In the genomic region with DNA sequence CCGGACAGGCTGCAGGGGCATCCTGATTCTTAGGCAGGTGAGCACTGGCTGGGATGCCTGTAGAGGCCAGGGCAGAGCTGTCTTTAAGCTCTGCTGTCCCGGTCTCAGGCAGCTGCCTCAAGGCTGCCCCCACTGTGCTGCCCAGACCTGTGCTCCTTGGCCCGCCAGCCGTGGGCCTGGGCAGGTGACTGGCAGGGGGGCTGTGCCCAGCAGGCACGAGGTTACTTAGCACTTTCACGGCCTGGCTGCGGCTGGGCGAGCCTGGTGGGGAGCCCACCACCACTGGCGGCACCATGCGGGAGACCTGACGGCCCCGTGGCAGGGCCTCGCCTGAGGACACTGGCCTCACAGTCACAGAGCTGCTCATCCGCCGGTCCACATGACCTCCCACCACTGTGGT, we compare ENCODE assay signal across 26 cellular contexts. TPM values are rescaled to one million over a fixed set of nuclear protein-coding genes. Genes with fewer than 3 reads are reported as not detected.
DNase-seq lines count a peak whose midpoint lies in the region; ATAC-seq, FAIRE-seq and TF ChIP-seq lines count a peak whose summit lies in the region.
"Had no signal": no experiment of that assay in that cellular context is flagged by ENCODE, and none has a peak within 500 bp of the region (broad histone marks: within the 10 kb centered on the region; RNA-seq: fewer than 3 reads in every experiment).

No MANE protein-coding gene starts in this region.

- no peak overlapping the region for H4K8ac ChIP-seq in H1 (ENCODE audit: extremely low read depth, insufficient read depth, low read length)

- CTCF ChIA-PET in Panc1 (lab: Charles Lee) = no interaction called here
- CTCF ChIA-PET in H1 (lab: Charles Lee; ENCODE audit: partially characterized antibody) = interaction anchor here (0.6 to 6.6 kb wide), 10 partner anchors 9 to 551 kb away, joined by 3 to 52 read pairs (median 4); no protein-coding TSS in a partner anchor

- 92% methylated on average over 10 of the region's 15 CpGs; no CpG with 5 or more reads in 1 of the 2 experiments for WGBS in H1 (ENCODE audit: extremely low coverage in 1 of 2, insufficient coverage in 1 of 2, insufficient read length in 1 of 2, insufficient replicate concordance in 2 of 2, low coverage in 1 of 2, low lambda C conversion rate in 2 of 2, missing lambda C conversion rate in 1 of 2), 2 experiments
- WGBS in psoas muscle, 3 donors = 82 to 87% (median 86%) methylated on average over 14 to 15 of the region's 15 CpGs

- H3K4ac ChIP-seq in H1 (replicated peaks; ENCODE audit: insufficient read length, low read depth, low read length) = no peak overlapping the region

- H3K27me3 ChIP-seq in GM23338 (ENCODE audit: insufficient read depth) (no peaks in the 10 kb centered on the region), Panc1 (ENCODE audit: control insufficient read depth, insufficient read depth, low read length) (no peaks in the 10 kb centered on the region), H1 (replicated peaks in 1 of 4; ENCODE audit: control insufficient read depth in 3 of 4, extremely low read depth in 1 of 4, insufficient read depth in 3 of 4, low read length in 3 of 4) (no peaks in the 10 kb centered on the region), psoas muscle (ENCODE audit: insufficient read depth in 3 of 3, low read length in 2 of 3) (peaks cover 0 to 9% (median 0%) of the 10 kb centered on the region in 3 donors)

- no peak for TF ChIP-seq POLR2A in H1 (IDR thresholded peaks at IDR 0.05; ENCODE audit: control extremely low read depth in 1 of 2, low read depth in 2 of 2, low read length in 2 of 2)

- H3F3A ChIP-seq in GM23338 (replicated peaks; ENCODE audit: low read depth) = no peaks in the 10 kb centered on the region

- H3K9me3 Mint-ChIP-seq in GM23338 = no peaks in the 10 kb centered on the region
- H3K9me3 Mint-ChIP-seq in stimulated activated effector memory CD8-positive, alpha-beta T cell treated with anti-CD3 and anti-CD28 coated beads, Interleukin-12 subunit alpha, Interleukin-12 subunit beta, amount 100 ng/mL, for 72 hours = no peaks in the 10 kb centered on the region
- H3K9me3 Mint-ChIP-seq: CD4-positive, CD25-positive, alpha-beta regulatory T cell had no signal

- H3K36me3 ChIP-seq in GM23338 (ENCODE audit: insufficient read depth) (no peaks in the 10 kb centered on the region), Panc1 (ENCODE audit: control insufficient read depth, insufficient read depth, low read length) (no peaks in the 10 kb centered on the region), H1 (ENCODE audit: control insufficient read depth in 2 of 4, insufficient read depth in 4 of 4, low read length in 3 of 4) (no peaks in the 10 kb centered on the region), psoas muscle (ENCODE audit: insufficient read depth in 1 of 2, low read depth in 1 of 2) (no peaks in the 10 kb centered on the region)

- no peak for TF ChIP-seq EP300 in H1 (IDR thresholded peaks at IDR 0.05; ENCODE audit: borderline replicate concordance in 1 of 2, low read depth in 2 of 2, low read length in 2 of 2)

- no peak overlapping the region for H2AFZ ChIP-seq in GM23338
- H2AFZ ChIP-seq in H1 (ENCODE audit: low read length) = no peak overlapping the region

- no peak overlapping the region for H3K23ac ChIP-seq in H1 (ENCODE audit: insufficient read length)

- H3K9ac ChIP-seq in H1 (replicated peaks in 1 of 4; ENCODE audit: extremely low read depth in 1 of 4, low read depth in 3 of 4, low read length in 3 of 4) = no peak overlapping the region

- peaks cover 20% of the 10 kb centered on the region for H3K27me3 Mint-ChIP-seq in GM23338 (ENCODE audit: insufficient read depth, low read depth, poor library complexity)
- H3K27me3 Mint-ChIP-seq: CD4-positive, CD25-positive, alpha-beta regulatory T cell had no signal

- no peaks in the 10 kb centered on the region for H3K9me2 ChIP-seq in GM23338 (ENCODE audit: insufficient read depth)

- no peak for DNase-seq in GM23338 (ENCODE audit: low spot score)
- no peak for DNase-seq in Panc1 (ENCODE audit: low read depth, low spot score)
- no peak for DNase-seq in H1 (ENCODE audit: low read depth in 1 of 2, low spot score in 2 of 2)
- DNase-seq in stimulated activated effector memory CD8-positive, alpha-beta T cell treated with anti-CD3 and anti-CD28 coated beads, Interleukin-12 subunit alpha, Interleukin-12 subunit beta, amount 100 ng/mL, for 72 hours (ENCODE audit: low spot score in 2 of 2) = no peak
- no peak for DNase-seq in psoas muscle
- DNase-seq: CD4-positive, CD25-positive, alpha-beta regulatory T cell; GOT3; KBM-7; NCI-H1105; NCI-H1436 treated with DMSO at 0.1 percent for 48 hours; NCI-H1930; NCI-H2107; NCI-H446; NCI-H526; SHP77 treated with DMSO at 0.1 percent for 48 hours; SW 1271 had no signal

- H3K4me3 ChIP-seq in GM23338 (no peak overlapping the region), Panc1 (ENCODE audit: low read depth in 2 of 2, low read length in 2 of 2) (no peak overlapping the region), H1 (ENCODE audit: extremely low read depth in 1 of 4, insufficient read depth in 2 of 4, low read depth in 3 of 4, low read length in 4 of 4) (no peak overlapping the region), psoas muscle (no peak overlapping the region)

- H2BK12ac ChIP-seq in H1 (ENCODE audit: low read depth, low read length) = no peak overlapping the region

- no peaks in the 10 kb centered on the region for H3K36me3 Mint-ChIP-seq in GM23338 (ENCODE audit: low read depth)
- H3K36me3 Mint-ChIP-seq in stimulated activated effector memory CD8-positive, alpha-beta T cell treated with anti-CD3 and anti-CD28 coated beads, Interleukin-12 subunit alpha, Interleukin-12 subunit beta, amount 100 ng/mL, for 72 hours = no peaks in the 10 kb centered on the region
- H3K36me3 Mint-ChIP-seq: CD4-positive, CD25-positive, alpha-beta regulatory T cell had no signal

- peak overlapping the region; percentile 27 for H4K91ac ChIP-seq in H1 (replicated peaks; ENCODE audit: insufficient read length, low read length)

- in situ Hi-C loops in Panc1 (cut with HindIII; ENCODE audit: low pct_unique_long_range_greater_than_20kb, low sequenced_read_pairs) = no loop called here

- no peak overlapping the region for H3K18ac ChIP-seq in H1 (ENCODE audit: extremely low read depth, low read length)

- peak; percentile 47; the same call in 2 of the 3 replicates for ATAC-seq in GM23338
- ATAC-seq in Panc1 = peak; percentile 59
- ATAC-seq in stimulated activated effector memory CD8-positive, alpha-beta T cell treated with anti-CD3 and anti-CD28 coated beads, Interleukin-12 subunit alpha, Interleukin-12 subunit beta, amount 100 ng/mL, for 72 hours = peak; percentile 34
- ATAC-seq in psoas muscle = no peak
- no peak for ATAC-seq in GM21360 (IDR thresholded peaks at IDR 0.05; ENCODE audit: unreplicated experiment)
- no peak for ATAC-seq in GM18517 (IDR thresholded peaks at IDR 0.05; ENCODE audit: unreplicated experiment)

- no peak overlapping the region for H3K27ac ChIP-seq in GM23338 (ENCODE audit: low read depth)
- no peak overlapping the region for H3K27ac ChIP-seq in Panc1 (ENCODE audit: low read length)
- no peak overlapping the region for H3K27ac ChIP-seq in H1 (ENCODE audit: low read depth, low read length)
- no peak overlapping the region for H3K27ac ChIP-seq in psoas muscle
- H3K27ac ChIP-seq: RWPE1 had no signal

- H3K4me3 Mint-ChIP-seq in GM23338 = no peak overlapping the region
- H3K4me3 Mint-ChIP-seq in stimulated activated effector memory CD8-positive, alpha-beta T cell treated with anti-CD3 and anti-CD28 coated beads, Interleukin-12 subunit alpha, Interleukin-12 subunit beta, amount 100 ng/mL, for 72 hours = no peak overlapping the region
- H3K4me3 Mint-ChIP-seq: CD4-positive, CD25-positive, alpha-beta regulatory T cell had no signal

- H3K79me2 ChIP-seq in GM23338 (replicated peaks; ENCODE audit: insufficient read depth) = no peaks in the 10 kb centered on the region
- no peaks in the 10 kb centered on the region for H3K79me2 ChIP-seq in H1 (ENCODE audit: control insufficient read depth in 1 of 2, insufficient read depth in 2 of 2, low read length in 2 of 2)

- TF ChIP-seq RAD21 in H1 (IDR thresholded peaks at IDR 0.05 in 1 of 2, conservative IDR thresholded peaks at IDR 0.05 in 1 of 2; ENCODE audit: low read depth in 2 of 2, low read length in 2 of 2) = no peak

- H3K79me1 ChIP-seq in H1 (ENCODE audit: low read depth, low read length) = no peaks in the 10 kb centered on the region

- no peak overlapping the region for H3K14ac ChIP-seq in H1 (ENCODE audit: insufficient read length)

- no peak overlapping the region for H2BK20ac ChIP-seq in H1 (ENCODE audit: low read length)

- no peaks in the 10 kb centered on the region for H4K20me1 ChIP-seq in GM23338 (replicated peaks; ENCODE audit: insufficient read depth)
- no peaks in the 10 kb centered on the region for H4K20me1 ChIP-seq in H1 (replicated peaks in 1 of 2; ENCODE audit: control insufficient read depth in 1 of 2, insufficient read depth in 2 of 2, low read length in 2 of 2)

- no TSS peak for BruUV-seq in Panc1 (replicated peaks; lab: Mats Ljungman, UMichigan)

- H2BK15ac ChIP-seq in H1 (ENCODE audit: low read length) = no peak overlapping the region

- H3K4me2 ChIP-seq in GM23338 (no peak overlapping the region), H1 (ENCODE audit: insufficient read depth in 1 of 2, low read depth in 2 of 2, low read length in 2 of 2) (no peak overlapping the region)

- H3K9me3 ChIP-seq in Panc1 (ENCODE audit: control insufficient read depth, insufficient read depth, low read depth, low read length) (no peaks in the 10 kb centered on the region), H1 (ENCODE audit: insufficient read depth in 2 of 2, low read depth in 1 of 2, low read length in 1 of 2) (no peaks in the 10 kb centered on the region), psoas muscle (no peaks in the 10 kb centered on the region)

- TF ChIP-seq CTCF in GM23338 (conservative IDR thresholded peaks at IDR 0.05; ENCODE audit: low read depth in 2 of 2) (no peak), Panc1 (IDR thresholded peaks at IDR 0.05) (no peak), H1 (IDR thresholded peaks at IDR 0.05; ENCODE audit: control extremely low read depth in 1 of 3, insufficient read depth in 1 of 3, low read depth in 1 of 3, low read length in 3 of 3) (no peak), psoas muscle (IDR thresholded peaks at IDR 0.05) (no peak)

- POLR2A ChIA-PET in Panc1 (lab: Charles Lee) (no interaction called here), H1 (lab: Charles Lee; ENCODE audit: partially characterized antibody) (interaction anchor here (0.9 to 6.3 kb wide), 4 partner anchors 9 to 67 kb away, joined by 3 to 44 read pairs (median 12); partner anchors contain the start of gene LIN28A)

- intact Hi-C loops in Panc1 (cut with micrococcal nuclease; ENCODE audit: unreplicated experiment) = no loop called here
- intact Hi-C loops in psoas muscle (cut with DNase I) = no loop called here

- FAIRE-seq in H1 (lab: Jason Lieb, UNC) = no peak
- FAIRE-seq: D721Med had no signal

- no peaks in the 10 kb centered on the region for H3K23me2 ChIP-seq in H1 (ENCODE audit: low read depth, low read length)

- H3K4me1 ChIP-seq in GM23338 (ENCODE audit: insufficient read depth) (peaks cover 9% of the 10 kb centered on the region), Panc1 (ENCODE audit: control insufficient read depth, insufficient read depth, low read length) (peaks cover 5% of the 10 kb centered on the region), H1 (replicated peaks in 1 of 4; ENCODE audit: control insufficient read depth in 3 of 4, insufficient read depth in 4 of 4, low read length in 3 of 4) (peaks cover 2 to 8% (median 5%) of the 10 kb centered on the region in 4 experiments), psoas muscle (no peaks in the 10 kb centered on the region)

- H3K27ac Mint-ChIP-seq in GM23338 = no peak overlapping the region
- H3K27ac Mint-ChIP-seq in stimulated activated effector memory CD8-positive, alpha-beta T cell treated with anti-CD3 and anti-CD28 coated beads, Interleukin-12 subunit alpha, Interleukin-12 subunit beta, amount 100 ng/mL, for 72 hours = peak overlapping the region; percentile 79

- H3K4me1 Mint-ChIP-seq in GM23338 = peaks cover 12% of the 10 kb centered on the region
- H3K4me1 Mint-ChIP-seq in stimulated activated effector memory CD8-positive, alpha-beta T cell treated with anti-CD3 and anti-CD28 coated beads, Interleukin-12 subunit alpha, Interleukin-12 subunit beta, amount 100 ng/mL, for 72 hours = no peaks in the 10 kb centered on the region
- H3K4me1 Mint-ChIP-seq: CD4-positive, CD25-positive, alpha-beta regulatory T cell had no signal

- no peak overlapping the region for H4K5ac ChIP-seq in H1 (ENCODE audit: insufficient read length, low read depth, low read length)

- H2BK5ac ChIP-seq in H1 (ENCODE audit: low read depth, low read length) = no peak overlapping the region; the same call in 1 of the 2 replicates

- no peak overlapping the region for H2AK5ac ChIP-seq in H1 (ENCODE audit: low read depth, low read length)

- no peak overlapping the region for H3K56ac ChIP-seq in H1 (replicated peaks; ENCODE audit: insufficient read length, low read depth, low read length)

- no peak overlapping the region for H2BK120ac ChIP-seq in H1 (replicated peaks; ENCODE audit: low read depth, low read length)

RNA-seq across cellular contexts. Expression of gene CRYBG2, which starts 8.2 kb away (rescaled TPM):
- 10.0 and 18.4 TPM in 2 replicates for total RNA-seq in GM23338 (2014; rRNA removed; shearing (Covaris generic))
- polyA plus RNA-seq in GM23338 (2016; fragmentation: Nextera tagmentation; extraction: Ambion mirVana) (17.6 and 19.4 TPM in 2 replicates), H1 (2011; rRNA removed) (14.2 and 22.1 TPM in 2 replicates), psoas muscle (under 1 TPM in 1 of 3 donors, not detected in 2; 0.01 TPM)
- total RNA-seq in Panc1 (2021; ENCODE audit: unreplicated experiment) (0.64 TPM), psoas muscle (1 to 10 TPM in 1 of 4 donors, under 1 TPM in 1, not detected in 2; 0.56 to 2.9 TPM)
- polyA plus RNA-seq in Panc1 (2012; ENCODE audit: insufficient read length) = 1.8 TPM
- total RNA-seq in H1 (2021; fragmentation: NEBNext Ultra II Directional; extraction: Animal tissue kit (Norgen Biotek cat#: 25700)) = 17.0 and 22.2 TPM in 2 replicates
- polyA plus RNA-seq in H1 (2011; cell fraction: cytosol; rRNA removed) = 16.1 TPM
- 35.5 TPM for polyA plus RNA-seq in H1 (2011; cell fraction: nucleus; rRNA removed)
- 11.8 to 18.8 TPM (median 17.2 TPM) in 4 replicates for polyA plus RNA-seq in H1 (2012, experiment 1 of 2)
- 11.2 TPM for polyA plus RNA-seq in H1 (2012, experiment 2 of 2)
- polyA plus RNA-seq in H1 (2013, experiment 1 of 2) = 7.4 TPM
- polyA plus RNA-seq in H1 (2013, experiment 2 of 2) = 7.6 TPM
- polyA minus RNA-seq in H1 (2011; rRNA and poly(A)+ RNA removed) = 6.0 and 7.1 TPM in 2 replicates
- 11.9 TPM for polyA minus RNA-seq in H1 (2011; cell fraction: cytosol; rRNA and poly(A)+ RNA removed)
- polyA minus RNA-seq in H1 (2011; cell fraction: nucleus; rRNA and poly(A)+ RNA removed) = 11.7 TPM
- total RNA-seq: LHCN-M2 had no signal

RNA-seq across cellular contexts. Expression of gene ZNF683, which starts 26.8 kb away (rescaled TPM):
- total RNA-seq in GM23338 (2014; rRNA removed; shearing (Covaris generic)) = not detected in 2 replicates
- not detected in 2 replicates for polyA plus RNA-seq in GM23338 (2016; fragmentation: Nextera tagmentation; extraction: Ambion mirVana)
- not detected for total RNA-seq in Panc1 (2021; ENCODE audit: unreplicated experiment)
- polyA plus RNA-seq in Panc1 (2012; ENCODE audit: insufficient read length) = not detected
- total RNA-seq in H1 (2021; fragmentation: NEBNext Ultra II Directional; extraction: Animal tissue kit (Norgen Biotek cat#: 25700)) = not detected in 2 replicates
- polyA plus RNA-seq in H1 (2011; rRNA removed) = not detected in 2 replicates
- not detected for polyA plus RNA-seq in H1 (2011; cell fraction: cytosol; rRNA removed)
- polyA plus RNA-seq in H1 (2011; cell fraction: nucleus; rRNA removed) = not detected
- polyA plus RNA-seq in H1 (2012, experiment 1 of 2) = not detected in 4 replicates
- polyA plus RNA-seq in H1 (2012, experiment 2 of 2) = not detected
- polyA plus RNA-seq in H1 (2013, experiment 1 of 2) = not detected
- not detected for polyA plus RNA-seq in H1 (2013, experiment 2 of 2)
- not detected in 2 replicates for polyA minus RNA-seq in H1 (2011; rRNA and poly(A)+ RNA removed)
- not detected for polyA minus RNA-seq in H1 (2011; cell fraction: cytosol; rRNA and poly(A)+ RNA removed)
- polyA minus RNA-seq in H1 (2011; cell fraction: nucleus; rRNA and poly(A)+ RNA removed) = not detected
- not detected for total RNA-seq in psoas muscle
- polyA plus RNA-seq in psoas muscle = under 1 TPM in 1 of 3 donors, not detected in 2; 0.06 TPM
- total RNA-seq: A172; CD4-positive, CD25-positive, alpha-beta regulatory T cell; G401; HT-29; LHCN-M2; MCF 10A had no signal
- polyA plus RNA-seq: BJ had no signal

RNA-seq across cellular contexts. Expression of gene CD52, which starts 28.0 kb away (rescaled TPM):
- not detected in 2 replicates for total RNA-seq in GM23338 (2014; rRNA removed; shearing (Covaris generic))
- 7.3 and 9.6 TPM in 2 replicates for polyA plus RNA-seq in GM23338 (2016; fragmentation: Nextera tagmentation; extraction: Ambion mirVana)
- total RNA-seq in Panc1 (2021; ENCODE audit: unreplicated experiment) = 1.6 TPM
- not detected for polyA plus RNA-seq in Panc1 (2012; ENCODE audit: insufficient read length)
- total RNA-seq in H1 (2021; fragmentation: NEBNext Ultra II Directional; extraction: Animal tissue kit (Norgen Biotek cat#: 25700)) = 2.4 TPM in 1 of 2 replicates, not detected in the other
- polyA plus RNA-seq in H1 (2011; rRNA removed) = 2.7 and 3.1 TPM in 2 replicates
- polyA plus RNA-seq in H1 (2011; cell fraction: cytosol; rRNA removed) = 3.6 TPM
- polyA plus RNA-seq in H1 (2011; cell fraction: nucleus; rRNA removed) = 2.0 TPM
- 1.9 to 5.6 TPM (median 3.4 TPM) in 4 replicates for polyA plus RNA-seq in H1 (2012, experiment 1 of 2)
- 11.0 TPM for polyA plus RNA-seq in H1 (2012, experiment 2 of 2)
- polyA plus RNA-seq in H1 (2013, experiment 1 of 2) = 9.0 TPM
- 8.5 TPM for polyA plus RNA-seq in H1 (2013, experiment 2 of 2)
- 0.59 and 2.0 TPM in 2 replicates for polyA minus RNA-seq in H1 (2011; rRNA and poly(A)+ RNA removed)
- not detected for polyA minus RNA-seq in H1 (2011; cell fraction: cytosol; rRNA and poly(A)+ RNA removed)
- polyA minus RNA-seq in H1 (2011; cell fraction: nucleus; rRNA and poly(A)+ RNA removed) = not detected
- 1 to 10 TPM; 2.1 to 4.2 (median 4.1) TPM for total RNA-seq in psoas muscle
- 1 to 10 TPM; 2.9 to 3.9 (median 3.6) TPM for polyA plus RNA-seq in psoas muscle
- total RNA-seq: A172, LHCN-M2, MCF 10A had no signal
- polyA plus RNA-seq: BJ had no signal

RNA-seq across cellular contexts. Expression of gene UBXN11, which starts 39.3 kb away (rescaled TPM):
- 8.0 and 9.4 TPM in 2 replicates for total RNA-seq in GM23338 (2014; rRNA removed; shearing (Covaris generic))
- 7.3 and 8.3 TPM in 2 replicates for polyA plus RNA-seq in GM23338 (2016; fragmentation: Nextera tagmentation; extraction: Ambion mirVana)
- total RNA-seq in Panc1 (2021; ENCODE audit: unreplicated experiment) = 23.7 TPM
- polyA plus RNA-seq in Panc1 (2012; ENCODE audit: insufficient read length) = 18.4 TPM
- total RNA-seq in H1 (2021; fragmentation: NEBNext Ultra II Directional; extraction: Animal tissue kit (Norgen Biotek cat#: 25700)) = 6.1 and 6.3 TPM in 2 replicates
- 10.4 and 14.8 TPM in 2 replicates for polyA plus RNA-seq in H1 (2011; rRNA removed)
- 15.3 TPM for polyA plus RNA-seq in H1 (2011; cell fraction: cytosol; rRNA removed)
- 42.2 TPM for polyA plus RNA-seq in H1 (2011; cell fraction: nucleus; rRNA removed)
- 9.8 to 12.4 TPM (median 11.7 TPM) in 4 replicates for polyA plus RNA-seq in H1 (2012, experiment 1 of 2)
- 10.1 TPM for polyA plus RNA-seq in H1 (2012, experiment 2 of 2)
- polyA plus RNA-seq in H1 (2013, experiment 1 of 2) = 6.9 TPM
- 6.1 TPM for polyA plus RNA-seq in H1 (2013, experiment 2 of 2)
- polyA minus RNA-seq in H1 (2011; rRNA and poly(A)+ RNA removed) = 7.2 and 7.3 TPM in 2 replicates
- polyA minus RNA-seq in H1 (2011; cell fraction: cytosol; rRNA and poly(A)+ RNA removed) = 4.2 TPM
- 14.1 TPM for polyA minus RNA-seq in H1 (2011; cell fraction: nucleus; rRNA and poly(A)+ RNA removed)
- total RNA-seq in psoas muscle = 1 to 10 TPM; 3.5 to 7.0 (median 3.9) TPM
- 1 to 10 TPM; 3.9 to 6.8 (median 5.8) TPM for polyA plus RNA-seq in psoas muscle

Comparison
In these comparisons a context has a peak if more than half of its experiments do, and no peak if none do; other contexts are left out.
1. ATAC-seq: peak in GM23338 (single experiment), Panc1 (single experiment) and stimulated activated effector memory CD8-positive, alpha-beta T cell treated with anti-CD3 and anti-CD28 coated beads, Interleukin-12 subunit alpha, Interleukin-12 subunit beta, amount 100 ng/mL, for 72 hours (single experiment); none in psoas muscle (0 of 4), GM21360 (single experiment) and GM18517 (single experiment).